ENCODE assay signal across 23 cellular contexts in genomic region chr3:13178107-13178506, GRCh38.
DNase-seq lines count a peak whose midpoint lies in the region; FAIRE-seq and TF ChIP-seq lines count a peak whose summit lies in the region.
"Had no signal": no experiment of that assay in that cellular context is flagged by ENCODE, and none has a peak within 500 bp of the region (broad histone marks: within the 10 kb centered on the region; RNA-seq: fewer than 3 reads in every experiment).

No MANE protein-coding gene starts in this region.

- TF ChIP-seq CTCF in kidney (IDR thresholded peaks at IDR 0.05; ENCODE audit: borderline replicate concordance, extremely low read depth, insufficient read depth) (no peak), liver (IDR thresholded peaks at IDR 0.05; ENCODE audit: low read depth, low read length, missing input control) (no peak)

- peak; percentile 4 for DNase-seq in kidney
- DNase-seq in posterior vena cava (ENCODE audit: low spot score), result peak; percentile 24
- no peak for DNase-seq in activated CD4-positive, alpha-beta T cell treated with anti-CD3 and anti-CD28 coated beads for 48 hours
- DNase-seq in NCI-H2029 (lab: John Stamatoyannopoulos, UW), result no peak
- DNase-seq in activated CD4-positive, CD25-positive, alpha-beta regulatory T cell (lab: John Stamatoyannopoulos, UW), result no peak
- DNase-seq: 8988T; ACHN; AML-193; BE2C; CD4-positive, alpha-beta T cell; CD8-positive, alpha-beta memory T cell; DMS 273 treated with DMSO at 0.1 percent for 48 hours; DMS79; EL; GDM1; H9 had no signal

- H3K4me1 ChIP-seq in kidney (ENCODE audit: control insufficient read depth in 1 of 2, insufficient read depth in 1 of 2, low read depth in 1 of 2, low read length in 2 of 2), result no peaks in the 10 kb centered on the region
- peaks cover 0 to 8% (median 0%) of the 10 kb centered on the region in 4 donors for H3K4me1 ChIP-seq in liver (ENCODE audit: control insufficient read depth in 4 of 4, insufficient read depth in 4 of 4, low read length in 3 of 4)
- H3K4me1 ChIP-seq: A549, BE2C had no signal

- H3K4me3 ChIP-seq in kidney (ENCODE audit: low read length in 2 of 2) (no peak overlapping the region), liver (ENCODE audit: low read depth in 1 of 3, low read length in 3 of 3) (no peak overlapping the region)
- H3K4me3 ChIP-seq: A549; BLaER1 treated with 17β-estradiol and CSF1 and Interleukin-3, amounts not matched to agents 10 nM and 100 nM; GM12878; GM23338 had no signal

- FAIRE-seq in kidney (lab: Jason Lieb, UNC), result no peak
- FAIRE-seq: A549, D721Med, GM12878, GM18507 had no signal

- no peak for TF ChIP-seq RAD21 in liver (IDR thresholded peaks at IDR 0.05)

- no peaks in the 10 kb centered on the region for H3K27me3 ChIP-seq in liver (ENCODE audit: control insufficient read depth in 4 of 4, insufficient read depth in 4 of 4, low read length in 3 of 4)
- H3K27me3 ChIP-seq: BE2C; BLaER1 treated with 17β-estradiol and CSF1 and Interleukin-3, amounts not matched to agents 10 nM and 100 nM had no signal

- H3K36me3 ChIP-seq in kidney (ENCODE audit: control insufficient read depth in 1 of 2, insufficient read depth in 2 of 2, low read length in 2 of 2) (no peaks in the 10 kb centered on the region), liver (ENCODE audit: control insufficient read depth in 4 of 4, insufficient read depth in 3 of 4, low read depth in 1 of 4, low read length in 3 of 4) (no peaks in the 10 kb centered on the region)
- H3K36me3 ChIP-seq: BE2C; BLaER1 treated with 17β-estradiol and CSF1 and Interleukin-3, amounts not matched to agents 10 nM and 100 nM had no signal

- H3K27ac ChIP-seq in kidney (ENCODE audit: low read depth in 2 of 2, low read length in 2 of 2) (no peak overlapping the region), liver (ENCODE audit: low read depth in 1 of 2, low read length in 2 of 2) (no peak overlapping the region)
- H3K27ac ChIP-seq: A549; BLaER1 treated with 17β-estradiol and CSF1 and Interleukin-3, amounts not matched to agents 10 nM and 100 nM had no signal

- WGBS in liver, result 61% methylated on average over 3 of the region's 3 CpGs

- intact Hi-C loops in kidney (cut with DNase I), result no loop called here
- intact Hi-C loops in posterior vena cava (cut with DNase I), result no loop called here

- H3K9me3 ChIP-seq in kidney (ENCODE audit: control insufficient read depth in 1 of 2, low read length in 2 of 2) (peaks cover 4 to 7% of the 10 kb centered on the region in 2 donors), liver (ENCODE audit: control insufficient read depth in 4 of 4, low read length in 3 of 4) (peaks cover 0 to 6% (median 2%) of the 10 kb centered on the region in 4 donors)
- H3K9me3 ChIP-seq: BE2C had no signal

- H3K9ac ChIP-seq in kidney (ENCODE audit: low read length in 2 of 2) (no peak overlapping the region), liver (ENCODE audit: low read depth in 1 of 2, low read length in 2 of 2) (no peak overlapping the region)
- H3K9ac ChIP-seq: BLaER1 treated with 17β-estradiol and CSF1 and Interleukin-3, amounts not matched to agents 10 nM and 100 nM had no signal

TF ChIP-seq in liver, 16 proteins besides CTCF, POLR2A, EP300 and RAD21:
- TF ChIP-seq NR2F2 (IDR thresholded peaks at IDR 0.05) (no peak), HNF4A (conservative IDR thresholded peaks at IDR 0.05) (peak; percentile 32 to 40), GABPA (IDR thresholded peaks at IDR 0.05 in 1 of 2, conservative IDR thresholded peaks at IDR 0.05 in 1 of 2) (no peak), EGR1 (IDR thresholded peaks at IDR 0.05; ENCODE audit: low read depth in 2 of 2) (no peak), YY1 (IDR thresholded peaks at IDR 0.05) (no peak), JUND (IDR thresholded peaks at IDR 0.05) (no peak)
TF ChIP-seq in liver: peak in this region for 1.

Comparison
In these comparisons a context has a peak if more than half of its experiments do, and no peak if none do; other contexts are left out.
1. DNase-seq: peak in kidney (single experiment) and posterior vena cava (single experiment); none in activated CD4-positive, alpha-beta T cell treated with anti-CD3 and anti-CD28 coated beads for 48 hours (single experiment), NCI-H2029 (single experiment) and activated CD4-positive, CD25-positive, alpha-beta regulatory T cell (0 of 4).